Comparison of ENCODE assay signal across 1 cellular context in genomic region chr19:3908266-3909054, GRCh38.
TF ChIP-seq lines count a peak whose summit lies in the region.

No MANE protein-coding gene starts in this region.

TF ChIP-seq in H1, 55 proteins besides CTCF, POLR2A, EP300 and RAD21:
- TF ChIP-seq TAF1 (IDR thresholded peaks at IDR 0.05; ENCODE audit: low read depth, low read length) (no peak), CBX8 (IDR thresholded peaks at IDR 0.05; ENCODE audit: borderline replicate concordance, low read depth, low read length) (no peak), RBBP5 (IDR thresholded peaks at IDR 0.05; ENCODE audit: borderline replicate concordance, low read depth, low read length) (no peak), RXRA (IDR thresholded peaks at IDR 0.05; ENCODE audit: insufficient read depth, low read depth, low read length) (no peak), SAP30 (IDR thresholded peaks at IDR 0.05; ENCODE audit: insufficient read depth, insufficient replicate concordance, low read length) (no peak), MAFK (IDR thresholded peaks at IDR 0.05; ENCODE audit: low read depth, low read length) (no peak)
TF ChIP-seq in H1: peak in this region for 0.
